Comparison of ENCODE assay signal across 17 cellular contexts in genomic region chr1:107220036-107220435, GRCh38.
"Had no signal": no experiment of that assay in that cellular context is flagged by ENCODE, and none has a peak within 500 bp of the region (broad histone marks: within the 10 kb centered on the region; RNA-seq: fewer than 3 reads in every experiment).

No MANE protein-coding gene starts in this region.

- DNase-seq: activated CD4-positive, alpha-beta T cell treated with anti-CD3 and anti-CD28 coated beads for 4 hours; activated CD8-positive, alpha-beta memory T cell treated with anti-CD3 and anti-CD28 coated beads, Interleukin-2, amount 50 U/mL, for 4 hours; activated CD8-positive, alpha-beta T cell treated with anti-CD3 and anti-CD28 coated beads for 36 hours; activated naive CD4-positive, alpha-beta T cell treated with anti-CD3 and anti-CD28 coated beads, Interleukin-2, amount 10 ng/mL, durations not matched to agents 7 days and 5 days; adrenal gland; foreskin keratinocyte; kidney glomerular epithelial cell; naive B cell; stimulated activated CD4-positive, alpha-beta T cell treated with anti-CD3 and anti-CD28 coated beads, Interleukin-4, amount 100 ng/mL, for 4 hours; T-helper 1 cell; thyroid gland; uterus had no signal

- H3K27me3 ChIP-seq: adrenal gland, esophagus muscularis mucosa, foreskin keratinocyte, thyroid gland, uterus had no signal

- ATAC-seq: activated CD8-positive, alpha-beta T cell treated with anti-CD3 and anti-CD28 coated beads for 36 hours; foreskin keratinocyte had no signal

- H3K36me3 Mint-ChIP-seq: activated naive CD4-positive, alpha-beta T cell treated with anti-CD3 and anti-CD28 coated beads, Interleukin-2, amount 10 ng/mL, durations not matched to agents 7 days and 5 days; mesothelial cell of epicardium had no signal

- H3K36me3 ChIP-seq: adrenal gland, esophagus muscularis mucosa, thyroid gland, uterus had no signal

- H3K4me1 Mint-ChIP-seq: activated naive CD4-positive, alpha-beta T cell treated with anti-CD3 and anti-CD28 coated beads, Interleukin-2, amount 10 ng/mL, durations not matched to agents 7 days and 5 days; mesothelial cell of epicardium; naive B cell had no signal

- H3K4me1 ChIP-seq: adrenal gland, esophagus muscularis mucosa, foreskin keratinocyte, parathyroid adenoma, thyroid gland, uterus had no signal

- H3K4me3 Mint-ChIP-seq: activated CD8-positive, alpha-beta T cell treated with anti-CD3 and anti-CD28 coated beads for 36 hours; activated naive CD4-positive, alpha-beta T cell treated with anti-CD3 and anti-CD28 coated beads, Interleukin-2, amount 10 ng/mL, durations not matched to agents 7 days and 5 days; activated T-helper 1 cell treated with anti-CD3 and anti-CD28 coated beads, Interleukin-12 subunit alpha, Interleukin-12 subunit beta, Interleukin-2, Interleukin-4 antibody, amounts not matched to agents 30 ng/mL and 10 ng/mL and 1 ng/mL, durations not matched to agents 14 hours and 24 hours and 36 hours; mesothelial cell of epicardium; naive B cell had no signal

- H3K9me3 Mint-ChIP-seq: activated naive CD4-positive, alpha-beta T cell treated with anti-CD3 and anti-CD28 coated beads, Interleukin-2, amount 10 ng/mL, durations not matched to agents 7 days and 5 days had no signal

- H3K4me3 ChIP-seq: adrenal gland, esophagus muscularis mucosa, skin epidermis, thyroid gland, uterus had no signal

- H3K27ac Mint-ChIP-seq: activated CD8-positive, alpha-beta T cell treated with anti-CD3 and anti-CD28 coated beads for 36 hours; activated naive CD4-positive, alpha-beta T cell treated with anti-CD3 and anti-CD28 coated beads, Interleukin-2, amount 10 ng/mL, durations not matched to agents 7 days and 5 days; activated T-helper 1 cell treated with anti-CD3 and anti-CD28 coated beads, Interleukin-12 subunit alpha, Interleukin-12 subunit beta, Interleukin-2, Interleukin-4 antibody, amounts not matched to agents 30 ng/mL and 10 ng/mL and 1 ng/mL, durations not matched to agents 14 hours and 24 hours and 36 hours; mesothelial cell of epicardium; naive B cell had no signal

- H3K27ac ChIP-seq: adrenal gland, esophagus muscularis mucosa, foreskin keratinocyte, parathyroid adenoma, skin epidermis, thyroid gland, uterus had no signal

- H3K27me3 Mint-ChIP-seq: activated naive CD4-positive, alpha-beta T cell treated with anti-CD3 and anti-CD28 coated beads, Interleukin-2, amount 10 ng/mL, durations not matched to agents 7 days and 5 days had no signal

- H3K9me3 ChIP-seq: adrenal gland, thyroid gland, uterus had no signal
